ENCODE assay signal across 20 cellular contexts in genomic region chr16:86193528-86194193, GRCh38.
DNase-seq lines count a peak whose midpoint lies in the region; ATAC-seq lines count a peak whose summit lies in the region.
"Had no signal": no experiment of that assay in that cellular context is flagged by ENCODE, and none has a peak within 500 bp of the region (broad histone marks: within the 10 kb centered on the region; RNA-seq: fewer than 3 reads in every experiment).

No MANE protein-coding gene starts in this region.

- H3K36me3 ChIP-seq in esophagus (ENCODE audit: control insufficient read depth in 2 of 2, insufficient read depth in 2 of 2, low read length in 1 of 2) (no peaks in the 10 kb centered on the region), stomach smooth muscle (ENCODE audit: control insufficient read depth in 2 of 2, insufficient read depth in 2 of 2, low read length in 2 of 2) (no peaks in the 10 kb centered on the region)
- H3K36me3 ChIP-seq: MG63 had no signal

- no peak for ATAC-seq in stimulated activated naive B cell treated with anti-CD40 and anti-IgM and Interleukin-4, amounts not matched to agents 10 μg/mL and 1 μg/mL and 100 μg/mL, for 72 hours (replicated peaks)

- H3K36me3 Mint-ChIP-seq in stimulated activated naive B cell treated with anti-CD40 and anti-IgM and Interleukin-4, amounts not matched to agents 10 μg/mL and 1 μg/mL and 100 μg/mL, for 72 hours = no peaks in the 10 kb centered on the region
- H3K36me3 Mint-ChIP-seq: CD8-positive, alpha-beta memory T cell had no signal

- no peak overlapping the region for H3K27ac Mint-ChIP-seq in stimulated activated naive B cell treated with anti-CD40 and anti-IgM and Interleukin-4, amounts not matched to agents 10 μg/mL and 1 μg/mL and 100 μg/mL, for 72 hours
- H3K27ac Mint-ChIP-seq: CD8-positive, alpha-beta memory T cell had no signal

- no peak overlapping the region for H3K9ac ChIP-seq in stomach smooth muscle (ENCODE audit: low read length in 2 of 2)

- H3K27me3 ChIP-seq in esophagus (ENCODE audit: control insufficient read depth in 1 of 2, insufficient read depth in 2 of 2, low read length in 2 of 2) (peaks cover 0 to 2% of the 10 kb centered on the region in 2 donors), stomach smooth muscle (ENCODE audit: control insufficient read depth in 1 of 2, insufficient read depth in 2 of 2, low read length in 2 of 2) (no peaks in the 10 kb centered on the region)

- H3K4me1 ChIP-seq in esophagus (ENCODE audit: control insufficient read depth in 2 of 2, insufficient read depth in 2 of 2, low read length in 1 of 2) = peaks cover 0 to 2% of the 10 kb centered on the region in 2 donors
- H3K4me1 ChIP-seq in stomach smooth muscle (ENCODE audit: control insufficient read depth, insufficient read depth, low read length) = peaks cover 18% of the 10 kb centered on the region

- H3K4me3 Mint-ChIP-seq in stimulated activated naive B cell treated with anti-CD40 and anti-IgM and Interleukin-4, amounts not matched to agents 10 μg/mL and 1 μg/mL and 100 μg/mL, for 72 hours = no peak overlapping the region
- H3K4me3 Mint-ChIP-seq: CD8-positive, alpha-beta memory T cell had no signal

- H3K4me1 Mint-ChIP-seq in stimulated activated naive B cell treated with anti-CD40 and anti-IgM and Interleukin-4, amounts not matched to agents 10 μg/mL and 1 μg/mL and 100 μg/mL, for 72 hours = no peaks in the 10 kb centered on the region
- H3K4me1 Mint-ChIP-seq: CD8-positive, alpha-beta memory T cell had no signal

- DNase-seq in HuH-7.5 (ENCODE audit: low spot score) (peak; percentile 47), medulla oblongata (ENCODE audit: extremely low spot score) (peak; percentile 6), NCI-H187 (lab: John Stamatoyannopoulos, UW) (no peak), ureter (ENCODE audit: low spot score) (no peak), DMS 273 (lab: John Stamatoyannopoulos, UW; ENCODE audit: unreplicated experiment) (no peak)
- DNase-seq in stimulated activated naive B cell treated with anti-CD40 and anti-IgM and Interleukin-4, amounts not matched to agents 10 μg/mL and 1 μg/mL and 100 μg/mL, for 72 hours = no peak
- DNase-seq: AML-193; C1 segment of cervical spinal cord; CD8-positive, alpha-beta memory T cell; DMS53; GDM1; Karpas-422; MG63; NCI-H1417; NCI-H1930; NCI-H2227 treated with DMSO at 0.1 percent for 48 hours; NCI-H510A; PC-9 had no signal

- H3K4me3 ChIP-seq in esophagus (ENCODE audit: low read depth in 1 of 2, low read length in 2 of 2) = no peak overlapping the region
- no peak overlapping the region for H3K4me3 ChIP-seq in stomach smooth muscle (ENCODE audit: low read length in 2 of 2)
- H3K4me3 ChIP-seq: MG63, PC-9 had no signal

- WGBS in esophagus, 2 donors = 76 to 77% methylated on average over 15 of the region's 15 CpGs

- H3K9me3 Mint-ChIP-seq in stimulated activated naive B cell treated with anti-CD40 and anti-IgM and Interleukin-4, amounts not matched to agents 10 μg/mL and 1 μg/mL and 100 μg/mL, for 72 hours = no peaks in the 10 kb centered on the region

- H3K27ac ChIP-seq in esophagus (ENCODE audit: low read depth in 2 of 2, low read length in 1 of 2) = peak overlapping the region; percentile 11 to 26
- H3K27ac ChIP-seq in stomach smooth muscle (ENCODE audit: low read length) = peak overlapping the region; percentile 31
- H3K27ac ChIP-seq: PC-9 had no signal

- H3K9me3 ChIP-seq in esophagus (ENCODE audit: control insufficient read depth in 2 of 2, insufficient read depth in 1 of 2, low read depth in 1 of 2, low read length in 1 of 2) (no peaks in the 10 kb centered on the region), stomach smooth muscle (ENCODE audit: control insufficient read depth in 2 of 2, low read length in 2 of 2) (no peaks in the 10 kb centered on the region)
- H3K9me3 ChIP-seq: MG63 had no signal

- peaks cover 49 to 71% of the 10 kb centered on the region in 2 donors for H3K27me3 Mint-ChIP-seq in stimulated activated naive B cell treated with anti-CD40 and anti-IgM and Interleukin-4, amounts not matched to agents 10 μg/mL and 1 μg/mL and 100 μg/mL, for 72 hours

Comparison
In these comparisons a context has a peak if more than half of its experiments do, and no peak if none do; other contexts are left out.
1. DNase-seq: peak in HuH-7.5 (single experiment) and medulla oblongata (single experiment); none in NCI-H187 (0 of 2), stimulated activated naive B cell treated with anti-CD40 and anti-IgM and Interleukin-4, amounts not matched to agents 10 μg/mL and 1 μg/mL and 100 μg/mL, for 72 hours (single experiment), ureter (single experiment) and DMS 273 (single experiment).